8 cellular contexts compared by ENCODE assay signal in the genomic region with DNA sequence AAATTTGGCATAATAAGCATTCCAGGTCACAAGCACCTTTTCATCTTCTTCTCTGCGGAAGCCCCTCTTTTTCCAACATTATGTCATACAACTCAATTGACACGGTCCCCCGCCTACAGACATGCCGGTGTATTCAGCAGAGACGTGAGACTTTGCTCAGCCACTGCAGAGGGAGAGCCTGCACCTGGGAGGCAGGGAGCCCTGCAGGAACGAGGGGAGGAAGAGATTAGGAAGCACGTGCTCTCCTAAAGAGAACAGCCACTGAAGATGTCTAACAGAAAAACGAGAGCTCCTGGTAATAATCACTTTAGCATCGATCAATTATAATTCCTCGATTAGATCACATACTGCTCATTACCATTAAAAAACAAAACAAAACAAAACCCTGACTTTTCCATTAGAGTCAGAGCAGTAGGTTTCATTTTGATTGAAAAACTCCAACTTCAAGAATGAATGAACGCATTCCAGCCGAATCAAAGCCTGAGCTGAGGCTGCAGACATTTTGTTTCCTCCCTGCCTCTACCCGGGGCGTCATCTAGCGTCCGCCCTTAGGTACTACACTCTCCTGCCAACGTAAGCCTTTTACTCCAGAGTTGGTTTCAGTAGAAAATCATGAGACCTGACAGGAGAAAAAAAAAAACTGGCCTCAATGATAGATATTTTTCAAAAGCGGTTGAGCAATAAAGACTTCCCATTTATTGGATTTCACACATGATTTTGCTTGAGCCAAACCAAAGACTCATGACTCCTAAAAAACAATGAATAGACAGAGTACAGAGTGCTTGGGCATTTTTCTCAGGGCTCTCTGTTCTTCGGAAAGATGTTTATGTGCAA.
DNase-seq lines count a peak whose midpoint lies in the region; ATAC-seq, FAIRE-seq and TF ChIP-seq lines count a peak whose summit lies in the region.

No MANE protein-coding gene starts in this region.

- H3K9me3 ChIP-seq in neural cell (ENCODE audit: low read length): no peaks in the 10 kb centered on the region

- H3K4me3 ChIP-seq in AG04449 (ENCODE audit: low read depth, low read length) (peak overlapping the region; percentile 21; the same call in 1 of the 2 replicates), neural cell (ENCODE audit: low read length) (no peak overlapping the region)

- POLR2A ChIA-PET in AG04449 (lab: Yijun Ruan, JAX): interaction anchor here (1.0 kb wide), 1 partner anchor 191 kb away, joined by 3 read pairs; no protein-coding TSS in a partner anchor

- H3K36me3 ChIP-seq in neural cell (ENCODE audit: insufficient read depth, low read length): no peaks in the 10 kb centered on the region

- TF ChIP-seq EP300 in neural cell (conservative IDR thresholded peaks at IDR 0.05; ENCODE audit: poor library complexity, severe bottlenecking): peak; percentile 9

- CTCF ChIA-PET in AG04449 (lab: Yijun Ruan, JAX): interaction anchor here (0.7 to 9.9 kb wide), 49 partner anchors 8 to 605 kb away, joined by 3 to 360 read pairs (median 5); a partner anchor contains a TSS

- H3K9ac ChIP-seq in neural cell (ENCODE audit: low read length): peak overlapping the region; percentile 21

- no peak overlapping the region for H3K4me2 ChIP-seq in neural cell (ENCODE audit: low read length)

- no peaks in the 10 kb centered on the region for H3K27me3 ChIP-seq in neural cell (ENCODE audit: insufficient read depth, low read depth, low read length)

- peak overlapping the region; percentile 41 for H2AFZ ChIP-seq in neural cell (ENCODE audit: low read depth, low read length)

- ATAC-seq in GM18868 (IDR thresholded peaks at IDR 0.05; ENCODE audit: unreplicated experiment): peak; percentile 41

- no peaks in the 10 kb centered on the region for H3K79me2 ChIP-seq in neural cell (replicated peaks; ENCODE audit: insufficient read depth, low read length)

- H3F3A ChIP-seq in neural cell (ENCODE audit: insufficient read depth, low read length, poor library complexity, severe bottlenecking): no peaks in the 10 kb centered on the region

- no peaks in the 10 kb centered on the region for H4K20me1 ChIP-seq in neural cell (ENCODE audit: insufficient read depth)

- peak; percentile 68 for FAIRE-seq in RCC 7860 (lab: Jason Lieb, UNC)

- peak; percentile 91 for TF ChIP-seq CTCF in AG04449 (IDR thresholded peaks at IDR 0.05; ENCODE audit: insufficient read depth, low read length, missing control alignments)
- peak; percentile 97 for TF ChIP-seq CTCF in neural cell (IDR thresholded peaks at IDR 0.05; ENCODE audit: poor library complexity, severe bottlenecking)

- no peaks in the 10 kb centered on the region for H3K9me2 ChIP-seq in neural cell (ENCODE audit: insufficient read depth, low read length)

- DNase-seq in AG04449 (ENCODE audit: low read depth, low spot score) (peak; percentile 57), KBM-7 (peak; percentile 91), RCC 7860 (ENCODE audit: low spot score) (peak; percentile 53), fibroblast of gingiva (ENCODE audit: low read depth) (peak; percentile 91)
- peak; percentile 76 to 86 for DNase-seq in activated T-cell treated with anti-CD3 and anti-CD28 coated beads, Interleukin-2, amount 50 U/mL, for 48 hours
- DNase-seq in stimulated activated naive CD4-positive, alpha-beta T cell (lab: John Stamatoyannopoulos, UW): peak; percentile 61 to 85 (median 72)

- in situ Hi-C loops in KBM-7 (cut with MboI; ENCODE audit: low pct_unique_long_range_greater_than_20kb, low sequenced_read_pairs): loop anchor here (10.0 kb wide), 1 partner anchor 348 kb away; no protein-coding TSS in a partner anchor

- peak; percentile 98 for TF ChIP-seq RAD21 in neural cell (conservative IDR thresholded peaks at IDR 0.05)

- H3K27ac ChIP-seq in neural cell (ENCODE audit: low read length): no peak overlapping the region

TF ChIP-seq in neural cell, 6 proteins besides CTCF, POLR2A, EP300 and RAD21:
- TF ChIP-seq POLR2AphosphoS5 (IDR thresholded peaks at IDR 0.05): peak; percentile 18
- no peak for TF ChIP-seq EZH2 (IDR thresholded peaks at IDR 0.05; ENCODE audit: borderline replicate concordance, insufficient read depth, low read length, poor library complexity, severe bottlenecking)
- TF ChIP-seq, protein P1, sequence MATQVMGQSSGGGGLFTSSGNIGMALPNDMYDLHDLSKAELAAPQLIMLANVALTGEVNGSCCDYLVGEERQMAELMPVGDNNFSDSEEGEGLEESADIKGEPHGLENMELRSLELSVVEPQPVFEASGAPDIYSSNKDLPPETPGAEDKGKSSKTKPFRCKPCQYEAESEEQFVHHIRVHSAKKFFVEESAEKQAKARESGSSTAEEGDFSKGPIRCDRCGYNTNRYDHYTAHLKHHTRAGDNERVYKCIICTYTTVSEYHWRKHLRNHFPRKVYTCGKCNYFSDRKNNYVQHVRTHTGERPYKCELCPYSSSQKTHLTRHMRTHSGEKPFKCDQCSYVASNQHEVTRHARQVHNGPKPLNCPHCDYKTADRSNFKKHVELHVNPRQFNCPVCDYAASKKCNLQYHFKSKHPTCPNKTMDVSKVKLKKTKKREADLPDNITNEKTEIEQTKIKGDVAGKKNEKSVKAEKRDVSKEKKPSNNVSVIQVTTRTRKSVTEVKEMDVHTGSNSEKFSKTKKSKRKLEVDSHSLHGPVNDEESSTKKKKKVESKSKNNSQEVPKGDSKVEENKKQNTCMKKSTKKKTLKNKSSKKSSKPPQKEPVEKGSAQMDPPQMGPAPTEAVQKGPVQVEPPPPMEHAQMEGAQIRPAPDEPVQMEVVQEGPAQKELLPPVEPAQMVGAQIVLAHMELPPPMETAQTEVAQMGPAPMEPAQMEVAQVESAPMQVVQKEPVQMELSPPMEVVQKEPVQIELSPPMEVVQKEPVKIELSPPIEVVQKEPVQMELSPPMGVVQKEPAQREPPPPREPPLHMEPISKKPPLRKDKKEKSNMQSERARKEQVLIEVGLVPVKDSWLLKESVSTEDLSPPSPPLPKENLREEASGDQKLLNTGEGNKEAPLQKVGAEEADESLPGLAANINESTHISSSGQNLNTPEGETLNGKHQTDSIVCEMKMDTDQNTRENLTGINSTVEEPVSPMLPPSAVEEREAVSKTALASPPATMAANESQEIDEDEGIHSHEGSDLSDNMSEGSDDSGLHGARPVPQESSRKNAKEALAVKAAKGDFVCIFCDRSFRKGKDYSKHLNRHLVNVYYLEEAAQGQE (IDR thresholded peaks at IDR 0.05; ENCODE audit: borderline replicate concordance): no peak
- TF ChIP-seq TAF1 (IDR thresholded peaks at IDR 0.05; ENCODE audit: low read depth): peak; percentile 47
- no peak for TF ChIP-seq MXI1 (conservative IDR thresholded peaks at IDR 0.05; ENCODE audit: poor library complexity, severe bottlenecking)
- peak; percentile 97 for TF ChIP-seq SMC3 (conservative IDR thresholded peaks at IDR 0.05; ENCODE audit: poor library complexity)
